ENCODE assay signal across 1 cellular context in genomic region chr1:94143173-94143808, GRCh38.
TF ChIP-seq lines count a peak whose summit lies in the region.

No MANE protein-coding gene starts in this region.

TF ChIP-seq in HEK293, 187 proteins besides CTCF, POLR2A, EP300 and RAD21 (continued from another document):
- TF ChIP-seq ZXDB (tag by site-specific recombination; IDR thresholded peaks at IDR 0.05) (no peak), ZNF544 (tag by site-specific recombination; IDR thresholded peaks at IDR 0.05) (no peak), ZNF146 (tag by site-specific recombination; IDR thresholded peaks at IDR 0.05) (no peak), ZNF324 (tag by site-specific recombination; IDR thresholded peaks at IDR 0.05) (no peak), ATF2 (tag by site-specific recombination; IDR thresholded peaks at IDR 0.05; ENCODE audit: low read depth) (peak; percentile 60; the same call in 1 of the 2 replicates)
